ENCODE assay signal across 18 cellular contexts in the genomic region with DNA sequence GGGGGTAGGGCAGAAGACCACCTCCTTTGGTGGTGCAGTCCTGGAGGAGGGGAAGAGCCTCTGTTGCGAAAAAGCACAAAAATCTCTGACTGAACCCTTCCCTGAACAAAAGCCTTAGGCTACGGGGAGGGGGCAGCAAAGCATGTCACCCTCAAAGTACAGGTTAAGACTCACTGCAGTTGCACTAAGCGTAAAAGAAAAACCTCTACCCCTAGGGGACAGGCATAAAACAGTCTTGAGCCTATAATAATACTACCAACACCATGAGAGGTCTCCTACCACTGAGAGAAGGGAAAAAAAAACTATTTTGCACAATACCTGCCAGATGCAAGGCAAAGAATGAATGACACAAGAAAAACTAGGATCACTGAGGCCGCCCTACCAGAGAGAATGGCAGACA.
"Had no signal": no experiment of that assay in that cellular context is flagged by ENCODE, and none has a peak within 500 bp of the region (broad histone marks: within the 10 kb centered on the region; RNA-seq: fewer than 3 reads in every experiment).

No MANE protein-coding gene starts in this region.

- H2AFZ ChIP-seq: hepatocyte had no signal

- ATAC-seq: activated CD8-positive, alpha-beta T cell treated with anti-CD3 and anti-CD28 coated beads for 36 hours; left cardiac atrium; natural killer cell; stimulated activated effector memory CD8-positive, alpha-beta T cell treated with anti-CD3 and anti-CD28 coated beads, Interleukin-12 subunit alpha, Interleukin-12 subunit beta, amount 100 ng/mL, for 72 hours had no signal

- H3K4me3 ChIP-seq: hepatocyte, sigmoid colon, testis, upper lobe of left lung had no signal

- DNase-seq: activated CD4-positive, alpha-beta T cell treated with anti-CD3 and anti-CD28 coated beads, Interleukin-2, amount 10 ng/mL, durations not matched to agents 24 days and 14 days; activated CD8-positive, alpha-beta T cell treated with anti-CD3 and anti-CD28 coated beads for 36 hours; activated gamma-delta T cell; activated T-cell treated with anti-CD3 and anti-CD28 coated beads, Interleukin-2, amount 50 U/mL, for 48 hours; dermis blood vessel endothelial cell; foreskin fibroblast; left cardiac atrium; mesenchymal stem cell; natural killer cell; nucleus accumbens; sigmoid colon; stimulated activated CD4-positive, alpha-beta T cell treated with anti-CD3 and anti-CD28 coated beads, Interleukin-4, amount 100 ng/mL, for 24 hours; testis; upper lobe of left lung had no signal

- H3K4me2 ChIP-seq: hepatocyte had no signal

- H3K27me3 Mint-ChIP-seq: activated CD4-positive, alpha-beta T cell treated with anti-CD3 and anti-CD28 coated beads, Interleukin-2, amount 10 ng/mL, durations not matched to agents 24 days and 14 days; activated CD8-positive, alpha-beta T cell treated with anti-CD3 and anti-CD28 coated beads for 36 hours; activated naive CD4-positive, alpha-beta T cell treated with anti-CD3 and anti-CD28 coated beads, Interleukin-2, amount 50 U/mL, for 24 hours had no signal

- H3K9me3 Mint-ChIP-seq: activated CD8-positive, alpha-beta T cell treated with anti-CD3 and anti-CD28 coated beads for 36 hours; activated naive CD4-positive, alpha-beta T cell treated with anti-CD3 and anti-CD28 coated beads, Interleukin-2, amount 50 U/mL, for 24 hours; natural killer cell; stimulated activated effector memory CD8-positive, alpha-beta T cell treated with anti-CD3 and anti-CD28 coated beads, Interleukin-12 subunit alpha, Interleukin-12 subunit beta, amount 100 ng/mL, for 72 hours had no signal

- H3K27ac ChIP-seq: epithelial cell of prostate, hepatocyte, sigmoid colon, testis, upper lobe of left lung had no signal

- H3K4me1 ChIP-seq: testis had no signal

- H3K27me3 ChIP-seq: hepatocyte, sigmoid colon, testis, upper lobe of left lung had no signal

- H3K4me3 Mint-ChIP-seq: activated CD4-positive, alpha-beta T cell treated with anti-CD3 and anti-CD28 coated beads, Interleukin-2, amount 10 ng/mL, durations not matched to agents 24 days and 14 days; activated CD8-positive, alpha-beta T cell treated with anti-CD3 and anti-CD28 coated beads for 36 hours; activated naive CD4-positive, alpha-beta T cell treated with anti-CD3 and anti-CD28 coated beads, Interleukin-2, amount 50 U/mL, for 24 hours; natural killer cell; stimulated activated effector memory CD8-positive, alpha-beta T cell treated with anti-CD3 and anti-CD28 coated beads, Interleukin-12 subunit alpha, Interleukin-12 subunit beta, amount 100 ng/mL, for 72 hours had no signal

- H3K9me3 ChIP-seq: sigmoid colon, testis, upper lobe of left lung had no signal

- H3K27ac Mint-ChIP-seq: activated CD4-positive, alpha-beta T cell treated with anti-CD3 and anti-CD28 coated beads, Interleukin-2, amount 10 ng/mL, durations not matched to agents 24 days and 14 days; activated CD8-positive, alpha-beta T cell treated with anti-CD3 and anti-CD28 coated beads for 36 hours; activated naive CD4-positive, alpha-beta T cell treated with anti-CD3 and anti-CD28 coated beads, Interleukin-2, amount 50 U/mL, for 24 hours; stimulated activated effector memory CD8-positive, alpha-beta T cell treated with anti-CD3 and anti-CD28 coated beads, Interleukin-12 subunit alpha, Interleukin-12 subunit beta, amount 100 ng/mL, for 72 hours had no signal
